In genomic region chr12:117059156-117059555, GRCh38 we compare ENCODE assay signal across 12 cellular contexts. TPM values are rescaled to one million over a fixed set of nuclear protein-coding genes. Genes with fewer than 3 reads are reported as not detected.
"Had no signal": no experiment of that assay in that cellular context is flagged by ENCODE, and none has a peak within 500 bp of the region (broad histone marks: within the 10 kb centered on the region; RNA-seq: fewer than 3 reads in every experiment).

No MANE protein-coding gene starts in this region.

- H3K36me3 ChIP-seq: suprapubic skin had no signal

- H3K4me3 Mint-ChIP-seq: activated T-helper 17 cell treated with anti-CD3 and anti-CD28 coated beads, Interleukin-2, amount 50 U/mL, for 72 hours; memory B cell; naive thymus-derived CD8-positive, alpha-beta T cell; stimulated activated naive CD8-positive, alpha-beta T cell treated with anti-CD3 and anti-CD28 coated beads, Interleukin-15, Interleukin-2, amounts not matched to agents 100 ng/mL and 50 ng/mL, for 24 hours had no signal

- H3K79me2 ChIP-seq: hepatocyte had no signal

- H3K4me2 ChIP-seq: hepatocyte had no signal

- H3K36me3 Mint-ChIP-seq: memory B cell; naive thymus-derived CD8-positive, alpha-beta T cell had no signal

- ATAC-seq: activated T-helper 17 cell treated with anti-CD3 and anti-CD28 coated beads, Interleukin-2, amount 50 U/mL, for 72 hours; left lobe of liver; mucosa of descending colon; naive thymus-derived CD8-positive, alpha-beta T cell had no signal

- H3K27ac Mint-ChIP-seq: activated T-helper 17 cell treated with anti-CD3 and anti-CD28 coated beads, Interleukin-2, amount 50 U/mL, for 72 hours; stimulated activated naive CD8-positive, alpha-beta T cell treated with anti-CD3 and anti-CD28 coated beads, Interleukin-15, Interleukin-2, amounts not matched to agents 100 ng/mL and 50 ng/mL, for 24 hours had no signal

- H3K27ac ChIP-seq: hepatocyte, suprapubic skin had no signal

- H3K4me3 ChIP-seq: hepatocyte, mucosa of descending colon, suprapubic skin had no signal

- H3K9me3 ChIP-seq: mucosa of descending colon, suprapubic skin had no signal

- H3K9me3 Mint-ChIP-seq: activated T-helper 17 cell treated with anti-CD3 and anti-CD28 coated beads, Interleukin-2, amount 50 U/mL, for 72 hours; memory B cell; naive thymus-derived CD8-positive, alpha-beta T cell; stimulated activated naive CD8-positive, alpha-beta T cell treated with anti-CD3 and anti-CD28 coated beads, Interleukin-15, Interleukin-2, amounts not matched to agents 100 ng/mL and 50 ng/mL, for 24 hours had no signal

- H3K27me3 ChIP-seq: hepatocyte had no signal

- H2AFZ ChIP-seq: hepatocyte had no signal

- H3K27me3 Mint-ChIP-seq: activated T-helper 17 cell treated with anti-CD3 and anti-CD28 coated beads, Interleukin-2, amount 50 U/mL, for 72 hours; memory B cell; naive thymus-derived CD8-positive, alpha-beta T cell; stimulated activated naive CD8-positive, alpha-beta T cell treated with anti-CD3 and anti-CD28 coated beads, Interleukin-15, Interleukin-2, amounts not matched to agents 100 ng/mL and 50 ng/mL, for 24 hours had no signal

- DNase-seq: activated CD4-positive, CD25-positive, alpha-beta regulatory T cell treated with anti-CD3 and anti-CD28 coated beads, Interleukin-2, amount 50 U/mL, for 72 hours; activated naive CD4-positive, alpha-beta T cell treated with Interleukin-2 at 50 U/mL for 16 hours; islet precursor cell; mucosa of descending colon; trophoblast cell had no signal

RNA-seq across cellular contexts. Expression of gene TESC, which starts 40.1 kb away (rescaled TPM):
- total RNA-seq: naive thymus-derived CD8-positive, alpha-beta T cell had no signal
